In genomic region chr5:40410939-40411635, GRCh38 we compare ENCODE assay signal across 9 cellular contexts.
DNase-seq lines count a peak whose midpoint lies in the region; ATAC-seq and TF ChIP-seq lines count a peak whose summit lies in the region.
"Had no signal": no experiment of that assay in that cellular context is flagged by ENCODE, and none has a peak within 500 bp of the region (broad histone marks: within the 10 kb centered on the region; RNA-seq: fewer than 3 reads in every experiment).

No MANE protein-coding gene starts in this region.

- POLR2A ChIA-PET in RWPE1 (lab: Yijun Ruan, JAX; ENCODE audit: low non-redundant PET), result no interaction called here

- TF ChIP-seq POLR2A in prostate gland (IDR thresholded peaks at IDR 0.05), result no peak

- H3K36me3 ChIP-seq in fibroblast of lung (ENCODE audit: control insufficient read depth, insufficient read depth, low read length) (no peaks in the 10 kb centered on the region), prostate gland (no peaks in the 10 kb centered on the region)

- in situ Hi-C loops in ACHN (cut with HindIII; ENCODE audit: low pct_ligation_motif_present, low pct_unique_long_range_greater_than_20kb, low sequenced_read_pairs), result no loop called here
- in situ Hi-C loops in GM13976 (cut with MboI; ENCODE audit: low sequenced_read_pairs, unreplicated experiment), result no loop called here

- H3K4me2 ChIP-seq in fibroblast of lung (ENCODE audit: extremely low read depth, insufficient read depth, low read length), result no peak overlapping the region

- H3K9ac ChIP-seq in fibroblast of lung (ENCODE audit: insufficient read depth, low read length), result no peak overlapping the region

- no peak overlapping the region for H3K4me3 ChIP-seq in fibroblast of lung (replicated peaks in 1 of 4; ENCODE audit: control extremely low read depth in 1 of 4, insufficient read depth in 1 of 4, low read depth in 3 of 4, low read length in 4 of 4)
- H3K4me3 ChIP-seq in prostate gland, result no peak overlapping the region

- TF ChIP-seq CTCF in RWPE1 (conservative IDR thresholded peaks at IDR 0.05; ENCODE audit: low read depth) (no peak), fibroblast of lung (conservative IDR thresholded peaks at IDR 0.05 in 1 of 2, IDR thresholded peaks at IDR 0.05 in 1 of 2; ENCODE audit: low read depth in 1 of 2, low read length in 2 of 2) (no peak), prostate gland (IDR thresholded peaks at IDR 0.05) (no peak), GM13976 (IDR thresholded peaks at IDR 0.05; ENCODE audit: borderline replicate concordance, control extremely low read depth, extremely low read depth, insufficient read depth, missing control alignments) (no peak)

- 47% methylated on average over 3 of the region's 3 CpGs for WGBS in prostate gland

- CTCF ChIA-PET in RWPE1 (lab: Yijun Ruan, JAX), result no interaction called here

- no peak for ATAC-seq in HG02840 (IDR thresholded peaks at IDR 0.05; ENCODE audit: low FRiP score, unreplicated experiment)

- H3K27me3 ChIP-seq in fibroblast of lung (ENCODE audit: control insufficient read depth, insufficient read depth, low read length) (no peaks in the 10 kb centered on the region), prostate gland (replicated peaks; ENCODE audit: insufficient read depth) (no peaks in the 10 kb centered on the region)

- intact Hi-C loops in prostate gland (cut with DNase I), result no loop called here

- H3K27ac ChIP-seq in RWPE1, result peak overlapping the region; percentile 70; the same call in 1 of the 2 replicates
- H3K27ac ChIP-seq in fibroblast of lung (ENCODE audit: insufficient read depth, low read length), result no peak overlapping the region
- H3K27ac ChIP-seq in prostate gland, result peak overlapping the region in 1 of 2 donors; percentile 35

- H2AFZ ChIP-seq in fibroblast of lung (ENCODE audit: low read length), result no peak overlapping the region

- H3K9me3 ChIP-seq in fibroblast of lung (ENCODE audit: control insufficient read depth, insufficient read depth, low read depth, low read length) (no peaks in the 10 kb centered on the region), prostate gland (no peaks in the 10 kb centered on the region)

- H3K4me1 ChIP-seq in fibroblast of lung (ENCODE audit: control insufficient read depth, extremely low read depth, insufficient read depth, low read length), result peaks cover 6% of the 10 kb centered on the region
- H3K4me1 ChIP-seq in prostate gland (replicated peaks), result no peaks in the 10 kb centered on the region

- peak; percentile 10 for DNase-seq in GF-D8 (lab: John Stamatoyannopoulos, UW)
- peak; percentile 81 for DNase-seq in RWPE1 (ENCODE audit: low spot score)
- DNase-seq in fibroblast of lung (ENCODE audit: low read depth in 2 of 2), result peak; percentile 28 to 83
- peak; percentile 54 for DNase-seq in prostate gland (ENCODE audit: low spot score)
- no peak for DNase-seq in activated CD4-positive, CD25-positive, alpha-beta regulatory T cell (lab: John Stamatoyannopoulos, UW)
- no peak for DNase-seq in ACHN
- no peak for DNase-seq in GM13976 (ENCODE audit: low spot score)
- DNase-seq: NCI-H1417 had no signal

- H4K20me1 ChIP-seq in fibroblast of lung (ENCODE audit: control insufficient read depth, extremely low read depth, insufficient read depth, low read length), result no peaks in the 10 kb centered on the region

- H3K79me2 ChIP-seq in fibroblast of lung (ENCODE audit: control insufficient read depth, insufficient read depth, low read length), result no peaks in the 10 kb centered on the region

Comparison
In these comparisons a context has a peak if more than half of its experiments do, and no peak if none do; other contexts are left out.
1. DNase-seq: peak in GF-D8 (single experiment), RWPE1 (single experiment), fibroblast of lung (2 of 2) and prostate gland (single experiment); none in activated CD4-positive, CD25-positive, alpha-beta regulatory T cell (0 of 4), ACHN (single experiment) and GM13976 (single experiment).